8 cellular contexts compared by ENCODE assay signal in genomic region chr1:16352842-16353535, GRCh38. TPM values are rescaled to one million over a fixed set of nuclear protein-coding genes. Genes with fewer than 3 reads are reported as not detected.
DNase-seq lines count a peak whose midpoint lies in the region; ATAC-seq and TF ChIP-seq lines count a peak whose summit lies in the region.

No MANE protein-coding gene starts in this region.

- peaks cover 16 to 33% of the 10 kb centered on the region in 2 donors for H3K4me1 ChIP-seq in thoracic aorta (ENCODE audit: control insufficient read depth in 1 of 2, low read depth in 2 of 2)

- no peak for ATAC-seq in activated naive CD8-positive, alpha-beta T cell treated with anti-CD3 and anti-CD28 coated beads, Interleukin-2, amount 50 U/mL, for 24 hours
- no peak for ATAC-seq in thoracic aorta (ENCODE audit: insufficient number of reproducible peaks, low FRiP score, low read depth)

- no peaks in the 10 kb centered on the region for H3K27me3 ChIP-seq in layer of hippocampus (ENCODE audit: control insufficient read depth, insufficient read depth, low read length)
- no peaks in the 10 kb centered on the region for H3K27me3 ChIP-seq in thoracic aorta (replicated peaks; ENCODE audit: insufficient read depth)

- intact Hi-C loops in activated naive CD4-positive, alpha-beta T cell treated with anti-CD3 and anti-CD28 coated beads for 36 hours (cut with micrococcal nuclease), result loop anchor here (1.0 kb wide), 1 partner anchor 14 kb away; the partner anchor contains the start of gene SZRD1

- H3K9me3 ChIP-seq in thoracic aorta, result no peaks in the 10 kb centered on the region

- no peak for DNase-seq in activated naive CD4-positive, alpha-beta T cell treated with anti-CD3 and anti-CD28 coated beads for 36 hours
- no peak for DNase-seq in activated naive CD4-positive, alpha-beta T cell (lab: John Stamatoyannopoulos, UW)
- no peak for DNase-seq in activated naive CD8-positive, alpha-beta T cell treated with anti-CD3 and anti-CD28 coated beads, Interleukin-2, amount 50 U/mL, for 24 hours
- DNase-seq in thoracic aorta (ENCODE audit: low spot score) (no peak), 8988T (no peak), NCI-H1092 treated with DMSO at 0.1 percent for 48 hours (lab: John Stamatoyannopoulos, UW) (no peak)
- no peak for DNase-seq in stimulated activated CD4-positive, alpha-beta T cell treated with anti-CD3 and anti-CD28 coated beads, Interleukin-15, amount 100 ng/mL, for 24 hours

- CTCF ChIA-PET in activated naive CD4-positive, alpha-beta T cell treated with anti-CD3 and anti-CD28 coated beads for 36 hours (lab: Charles Lee), result interaction anchor here (0.5 to 5.5 kb wide), 4 partner anchors 11 to 88 kb away, joined by 3 to 49 read pairs (median 4); partner anchors contain the start of gene NECAP2

- TF ChIP-seq CTCF in thoracic aorta (IDR thresholded peaks at IDR 0.05), result no peak

- no peaks in the 10 kb centered on the region for H3K27me3 Mint-ChIP-seq in activated naive CD4-positive, alpha-beta T cell treated with anti-CD3 and anti-CD28 coated beads for 36 hours (ENCODE audit: low read depth)
- H3K27me3 Mint-ChIP-seq in activated naive CD8-positive, alpha-beta T cell treated with anti-CD3 and anti-CD28 coated beads, Interleukin-2, amount 50 U/mL, for 24 hours, result no peaks in the 10 kb centered on the region

- H3K9me3 Mint-ChIP-seq in activated naive CD4-positive, alpha-beta T cell treated with anti-CD3 and anti-CD28 coated beads for 36 hours, result no peaks in the 10 kb centered on the region
- no peaks in the 10 kb centered on the region for H3K9me3 Mint-ChIP-seq in activated naive CD8-positive, alpha-beta T cell treated with anti-CD3 and anti-CD28 coated beads, Interleukin-2, amount 50 U/mL, for 24 hours

- H3K36me3 ChIP-seq in thoracic aorta, result no peaks in the 10 kb centered on the region

- H3K4me1 Mint-ChIP-seq in activated naive CD4-positive, alpha-beta T cell treated with anti-CD3 and anti-CD28 coated beads for 36 hours (ENCODE audit: low read depth), result peaks cover 31% of the 10 kb centered on the region
- H3K4me1 Mint-ChIP-seq in activated naive CD8-positive, alpha-beta T cell treated with anti-CD3 and anti-CD28 coated beads, Interleukin-2, amount 50 U/mL, for 24 hours, result peaks cover 36% of the 10 kb centered on the region

- H3K36me3 Mint-ChIP-seq in activated naive CD4-positive, alpha-beta T cell treated with anti-CD3 and anti-CD28 coated beads for 36 hours (ENCODE audit: low read depth), result no peaks in the 10 kb centered on the region
- H3K36me3 Mint-ChIP-seq in activated naive CD8-positive, alpha-beta T cell treated with anti-CD3 and anti-CD28 coated beads, Interleukin-2, amount 50 U/mL, for 24 hours (ENCODE audit: low read depth), result peaks cover 2% of the 10 kb centered on the region

- peak overlapping the region; percentile 99 for H3K4me3 ChIP-seq in thoracic aorta

- H3K4me3 Mint-ChIP-seq in activated naive CD4-positive, alpha-beta T cell treated with anti-CD3 and anti-CD28 coated beads for 36 hours, result peak overlapping the region; percentile 78
- H3K4me3 Mint-ChIP-seq in activated naive CD8-positive, alpha-beta T cell treated with anti-CD3 and anti-CD28 coated beads, Interleukin-2, amount 50 U/mL, for 24 hours, result peak overlapping the region; percentile 87

- H3K27ac Mint-ChIP-seq in activated naive CD4-positive, alpha-beta T cell treated with anti-CD3 and anti-CD28 coated beads for 36 hours, result peak overlapping the region; percentile 84
- peak overlapping the region; percentile 90 for H3K27ac Mint-ChIP-seq in activated naive CD8-positive, alpha-beta T cell treated with anti-CD3 and anti-CD28 coated beads, Interleukin-2, amount 50 U/mL, for 24 hours

- H3K27ac ChIP-seq in layer of hippocampus (ENCODE audit: low read depth, low read length) (peak overlapping the region; percentile 82), thoracic aorta (peak overlapping the region; percentile 85 to 97)

RNA-seq across cellular contexts. Expression of gene FBXO42, which starts 0.7 kb away (rescaled TPM):
- total RNA-seq in activated naive CD4-positive, alpha-beta T cell treated with anti-CD3 and anti-CD28 coated beads for 36 hours, result 10 to 100 TPM in 1 of 2 experiments, 1 to 10 TPM in 1; 7.5 to 10.2 TPM
- 10 to 100 TPM; 71.2 to 72.2 TPM for total RNA-seq in thoracic aorta

RNA-seq across cellular contexts. Expression of gene SZRD1, which starts 14.1 kb away (rescaled TPM):
- 100 to 1,000 TPM; 169 to 179 TPM for total RNA-seq in activated naive CD4-positive, alpha-beta T cell treated with anti-CD3 and anti-CD28 coated beads for 36 hours
- total RNA-seq in thoracic aorta, result 10 to 100 TPM; 79.4 to 85.4 TPM

Comparison
In these comparisons a context has a peak if more than half of its experiments do, and no peak if none do; other contexts are left out.
1. RNA of gene FBXO42, which starts 0.7 kb away (total RNA-seq): 71.2 to 72.2 TPM in thoracic aorta; 7.5 to 10.2 TPM in activated naive CD4-positive, alpha-beta T cell treated with anti-CD3 and anti-CD28 coated beads for 36 hours; every median in the first group is over 4 times any median in the second.